ENCODE assay signal across 32 cellular contexts in genomic region chr15:26222781-26223180, GRCh38.
"Had no signal": no experiment of that assay in that cellular context is flagged by ENCODE, and none has a peak within 500 bp of the region (broad histone marks: within the 10 kb centered on the region; RNA-seq: fewer than 3 reads in every experiment).

No MANE protein-coding gene starts in this region.

- H3K36me3 Mint-ChIP-seq: activated CD4-positive, alpha-beta memory T cell treated with anti-CD3 and anti-CD28 coated beads for 36 hours; activated naive CD4-positive, alpha-beta T cell treated with anti-CD3 and anti-CD28 coated beads, Interleukin-2, amount 10 ng/mL, durations not matched to agents 7 days and 5 days; activated naive CD8-positive, alpha-beta T cell treated with anti-CD3 and anti-CD28 coated beads, Interleukin-2, amount 10 ng/mL, durations not matched to agents 7 days and 5 days; brain had no signal

- H3K9me3 ChIP-seq: ascending aorta had no signal

- H3K4me1 ChIP-seq: ascending aorta had no signal

- H3K27me3 Mint-ChIP-seq: activated B cell treated with CpG ODN at 0.5 μM for 24 hours; activated CD4-positive, alpha-beta T cell treated with anti-CD3 and anti-CD28 coated beads, Interleukin-2, amount 10 ng/mL, durations not matched to agents 24 days and 14 days; activated naive CD4-positive, alpha-beta T cell treated with anti-CD3 and anti-CD28 coated beads, Interleukin-2, amount 10 ng/mL, durations not matched to agents 7 days and 5 days; activated naive CD8-positive, alpha-beta T cell treated with anti-CD3 and anti-CD28 coated beads, Interleukin-2, amount 10 ng/mL, durations not matched to agents 7 days and 5 days had no signal

- H3K27ac ChIP-seq: ascending aorta, VCaP had no signal

- H3K27me3 ChIP-seq: ascending aorta had no signal

- H3K36me3 ChIP-seq: ascending aorta had no signal

- H3K9me3 Mint-ChIP-seq: activated CD4-positive, alpha-beta T cell treated with anti-CD3 and anti-CD28 coated beads, Interleukin-2, amount 10 ng/mL, durations not matched to agents 24 days and 14 days had no signal

- ATAC-seq: activated CD8-positive, alpha-beta T cell treated with anti-CD3 and anti-CD28 coated beads for 36 hours; activated naive CD8-positive, alpha-beta T cell treated with anti-CD3 and anti-CD28 coated beads, Interleukin-2, amount 50 U/mL, for 24 hours; activated T-cell treated with anti-CD3 and anti-CD28 coated beads, Interleukin-2, amount 50 U/mL, for 4 hours; activated T-cell treated with anti-CD3 and anti-CD28 coated beads, Interleukin-2, amount 50 U/mL, for 72 hours had no signal

- DNase-seq: activated B cell treated with CpG ODN at 0.5 μM for 24 hours; activated CD4-positive, alpha-beta memory T cell treated with anti-CD3 and anti-CD28 coated beads for 36 hours; activated CD4-positive, alpha-beta T cell treated with anti-CD3 and anti-CD28 coated beads for 4 hours; activated CD4-positive, alpha-beta T cell treated with anti-CD3 and anti-CD28 coated beads, Interleukin-2, amount 10 ng/mL, durations not matched to agents 24 days and 14 days; activated CD4-positive, alpha-beta T cell treated with anti-CD3 and anti-CD28 coated beads, Interleukin-2, amount 50 U/mL, for 1 hour; activated CD4-positive, alpha-beta T cell treated with anti-CD3 and anti-CD28 coated beads, Interleukin-2, amount 50 U/mL, for 4 hours; activated CD4-positive, CD25-positive, alpha-beta regulatory T cell treated with anti-CD3 and anti-CD28 coated beads, Interleukin-2, amount 50 U/mL, for 72 hours; activated CD8-positive, alpha-beta memory T cell treated with anti-CD3 and anti-CD28 coated beads, Interleukin-2, amount 50 U/mL, for 4 hours; activated CD8-positive, alpha-beta T cell treated with anti-CD3 and anti-CD28 coated beads for 36 hours; activated effector memory CD4-positive, alpha-beta T cell treated with Interleukin-2 at 50 U/mL for 16 hours; activated gamma-delta T cell; activated naive CD4-positive, alpha-beta T cell treated with anti-CD3 and anti-CD28 coated beads, Interleukin-2, amount 10 ng/mL, durations not matched to agents 7 days and 5 days; activated naive CD4-positive, alpha-beta T cell treated with Interleukin-2 at 50 U/mL for 16 hours; activated naive CD8-positive, alpha-beta T cell treated with anti-CD3 and anti-CD28 coated beads, Interleukin-2, amount 10 ng/mL, durations not matched to agents 7 days and 5 days; activated naive CD8-positive, alpha-beta T cell treated with anti-CD3 and anti-CD28 coated beads, Interleukin-2, amount 50 U/mL, for 24 hours; activated T-cell treated with anti-CD3 and anti-CD28 coated beads for 4 hours; activated T-cell treated with anti-CD3 and anti-CD28 coated beads, Interleukin-2, amount 50 U/mL, for 1 hour; activated T-cell treated with anti-CD3 and anti-CD28 coated beads, Interleukin-2, amount 50 U/mL, for 4 hours; activated T-cell treated with anti-CD3 and anti-CD28 coated beads, Interleukin-2, amount 50 U/mL, for 72 hours; central memory CD4-positive, alpha-beta T cell; T-helper 1 cell; T-helper 2 cell; T-helper 9 cell had no signal

- H3K4me3 ChIP-seq: ascending aorta had no signal

- H3K4me3 Mint-ChIP-seq: activated B cell treated with CpG ODN at 0.5 μM for 24 hours; activated CD4-positive, alpha-beta memory T cell treated with anti-CD3 and anti-CD28 coated beads for 36 hours; activated CD4-positive, alpha-beta T cell treated with anti-CD3 and anti-CD28 coated beads, Interleukin-2, amount 10 ng/mL, durations not matched to agents 24 days and 14 days; activated CD8-positive, alpha-beta T cell treated with anti-CD3 and anti-CD28 coated beads for 36 hours; activated naive CD4-positive, alpha-beta T cell treated with anti-CD3 and anti-CD28 coated beads, Interleukin-2, amount 10 ng/mL, durations not matched to agents 7 days and 5 days; activated naive CD4-positive, alpha-beta T cell treated with anti-CD3 and anti-CD28 coated beads, Interleukin-2, amount 50 U/mL, for 24 hours; activated naive CD8-positive, alpha-beta T cell; activated naive CD8-positive, alpha-beta T cell treated with anti-CD3 and anti-CD28 coated beads, Interleukin-2, amount 10 ng/mL, durations not matched to agents 7 days and 5 days; activated naive CD8-positive, alpha-beta T cell treated with anti-CD3 and anti-CD28 coated beads, Interleukin-2, amount 50 U/mL, for 24 hours; activated T-cell treated with anti-CD3 and anti-CD28 coated beads, Interleukin-2, amount 50 U/mL, for 4 hours; activated T-cell treated with anti-CD3 and anti-CD28 coated beads, Interleukin-2, amount 50 U/mL, for 72 hours; activated T-helper 1 cell treated with anti-CD3 and anti-CD28 coated beads, Interleukin-12 subunit alpha, Interleukin-12 subunit beta, Interleukin-2, Interleukin-4 antibody, amounts not matched to agents 30 ng/mL and 10 ng/mL and 1 ng/mL, durations not matched to agents 14 hours and 24 hours and 36 hours; brain; T-helper 1 cell treated with Interleukin-12 subunit alpha and Interleukin-12 subunit beta and Interleukin-4 antibody, amounts not matched to agents 30 μg/mL and 1 μg/mL, for 36 hours; T-helper 2 cell treated with Interferon-gamma antibody and Interleukin-4, amounts not matched to agents 5 μg/mL and 100 μg/mL, for 36 hours had no signal

- H3K27ac Mint-ChIP-seq: activated B cell treated with CpG ODN at 0.5 μM for 24 hours; activated CD4-positive, alpha-beta memory T cell treated with anti-CD3 and anti-CD28 coated beads for 36 hours; activated CD4-positive, alpha-beta T cell treated with anti-CD3 and anti-CD28 coated beads, Interleukin-2, amount 10 ng/mL, durations not matched to agents 24 days and 14 days; activated CD8-positive, alpha-beta T cell treated with anti-CD3 and anti-CD28 coated beads for 36 hours; activated naive CD4-positive, alpha-beta T cell treated with anti-CD3 and anti-CD28 coated beads, Interleukin-2, amount 10 ng/mL, durations not matched to agents 7 days and 5 days; activated naive CD4-positive, alpha-beta T cell treated with anti-CD3 and anti-CD28 coated beads, Interleukin-2, amount 50 U/mL, for 24 hours; activated naive CD8-positive, alpha-beta T cell; activated naive CD8-positive, alpha-beta T cell treated with anti-CD3 and anti-CD28 coated beads, Interleukin-2, amount 10 ng/mL, durations not matched to agents 7 days and 5 days; activated naive CD8-positive, alpha-beta T cell treated with anti-CD3 and anti-CD28 coated beads, Interleukin-2, amount 50 U/mL, for 24 hours; activated T-cell treated with anti-CD3 and anti-CD28 coated beads, Interleukin-2, amount 50 U/mL, for 72 hours; activated T-helper 1 cell treated with anti-CD3 and anti-CD28 coated beads, Interleukin-12 subunit alpha, Interleukin-12 subunit beta, Interleukin-2, Interleukin-4 antibody, amounts not matched to agents 30 ng/mL and 10 ng/mL and 1 ng/mL, durations not matched to agents 14 hours and 24 hours and 36 hours; activated T-helper 2 cell treated with anti-CD3 and anti-CD28 coated beads, Interferon-gamma antibody, Interleukin-2, Interleukin-4, amounts not matched to agents 10 μg/mL and 5 μg/mL and 100 μg/mL, durations not matched to agents 14 hours and 24 hours and 36 hours; brain; T-helper 1 cell treated with Interleukin-12 subunit alpha and Interleukin-12 subunit beta and Interleukin-4 antibody, amounts not matched to agents 30 μg/mL and 1 μg/mL, for 36 hours; T-helper 2 cell treated with Interferon-gamma antibody and Interleukin-4, amounts not matched to agents 5 μg/mL and 100 μg/mL, for 36 hours had no signal

- H3K4me1 Mint-ChIP-seq: activated B cell treated with CpG ODN at 0.5 μM for 24 hours; activated CD4-positive, alpha-beta T cell treated with anti-CD3 and anti-CD28 coated beads, Interleukin-2, amount 10 ng/mL, durations not matched to agents 24 days and 14 days; activated naive CD4-positive, alpha-beta T cell treated with anti-CD3 and anti-CD28 coated beads, Interleukin-2, amount 10 ng/mL, durations not matched to agents 7 days and 5 days; activated naive CD4-positive, alpha-beta T cell treated with anti-CD3 and anti-CD28 coated beads, Interleukin-2, amount 50 U/mL, for 24 hours; activated naive CD8-positive, alpha-beta T cell treated with anti-CD3 and anti-CD28 coated beads, Interleukin-2, amount 10 ng/mL, durations not matched to agents 7 days and 5 days; activated naive CD8-positive, alpha-beta T cell treated with anti-CD3 and anti-CD28 coated beads, Interleukin-2, amount 50 U/mL, for 24 hours; brain had no signal
